In the genomic region with DNA sequence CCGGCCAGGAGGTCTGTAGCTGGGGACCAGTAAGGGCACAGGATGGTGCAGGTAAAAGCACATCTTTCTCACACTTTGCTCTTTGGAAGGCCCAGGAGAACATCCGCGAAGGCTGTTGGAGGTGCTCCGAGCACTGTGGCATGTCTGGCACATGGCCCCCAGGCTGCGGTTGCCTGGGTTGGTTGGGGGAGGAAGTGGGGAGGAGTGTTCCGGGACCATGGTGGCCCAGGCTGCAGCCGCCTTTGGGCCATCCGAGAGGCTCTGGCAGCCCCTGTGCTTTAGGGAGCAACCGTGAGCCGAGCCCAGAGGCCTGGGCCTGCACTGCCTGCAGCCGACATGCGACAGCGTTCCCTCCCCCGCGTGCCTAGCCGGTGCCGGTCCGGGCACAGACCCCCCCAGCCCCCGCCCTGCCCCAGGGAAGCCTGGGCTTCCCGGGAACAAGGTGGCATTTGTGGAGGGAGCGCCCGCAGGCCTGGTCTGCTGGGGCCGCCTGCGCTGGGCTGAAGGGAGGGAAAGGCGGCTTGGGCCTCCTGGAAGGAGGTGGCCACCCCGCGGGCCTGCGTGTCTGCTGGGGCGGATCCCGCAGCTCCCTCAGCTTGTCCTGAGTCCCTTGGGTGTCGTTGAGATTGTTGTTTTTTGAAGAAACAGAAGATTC, we compare ENCODE assay signal across 30 cellular contexts. TPM values are rescaled to one million over a fixed set of nuclear protein-coding genes. Genes with fewer than 3 reads are reported as not detected.
A peak's percentile ranks its signal among the peaks of the same experiment; 100 is the strongest.
DNase-seq lines count a peak whose midpoint lies in the region; ATAC-seq and TF ChIP-seq lines count a peak whose summit lies in the region.
"Had no signal": no experiment of that assay in that cellular context is flagged by ENCODE, and none has a peak within 500 bp of the region (broad histone marks: within the 10 kb centered on the region; RNA-seq: fewer than 3 reads in every experiment).

No MANE protein-coding gene starts in this region.

- H3K4me3 Mint-ChIP-seq in activated naive CD8-positive, alpha-beta T cell treated with anti-CD3 and anti-CD28 coated beads for 36 hours: peak overlapping the region; percentile 1
- H3K4me3 Mint-ChIP-seq in stimulated activated effector memory CD8-positive, alpha-beta T cell treated with anti-CD3 and anti-CD28 coated beads, Interleukin-12 subunit alpha, Interleukin-12 subunit beta, amount 100 ng/mL, for 72 hours: no peak overlapping the region
- H3K4me3 Mint-ChIP-seq: CD14-positive monocyte, endodermal cell, mesothelial cell of epicardium, natural killer cell had no signal

- H3K36me3 Mint-ChIP-seq in activated naive CD8-positive, alpha-beta T cell treated with anti-CD3 and anti-CD28 coated beads for 36 hours: peaks cover 2% of the 10 kb centered on the region
- peaks cover 49% of the 10 kb centered on the region for H3K36me3 Mint-ChIP-seq in stimulated activated effector memory CD8-positive, alpha-beta T cell treated with anti-CD3 and anti-CD28 coated beads, Interleukin-12 subunit alpha, Interleukin-12 subunit beta, amount 100 ng/mL, for 72 hours
- H3K36me3 Mint-ChIP-seq: mesothelial cell of epicardium, natural killer cell had no signal

- peak overlapping the region; percentile 39 for H3K27ac Mint-ChIP-seq in activated naive CD8-positive, alpha-beta T cell treated with anti-CD3 and anti-CD28 coated beads for 36 hours
- peak overlapping the region; percentile 79 for H3K27ac Mint-ChIP-seq in stimulated activated effector memory CD8-positive, alpha-beta T cell treated with anti-CD3 and anti-CD28 coated beads, Interleukin-12 subunit alpha, Interleukin-12 subunit beta, amount 100 ng/mL, for 72 hours
- H3K27ac Mint-ChIP-seq: mesothelial cell of epicardium, natural killer cell had no signal

- 85 to 86% methylated on average over 31 of the region's 31 CpGs for WGBS in heart right ventricle, 2 donors

- H3K27me3 Mint-ChIP-seq in activated naive CD8-positive, alpha-beta T cell treated with anti-CD3 and anti-CD28 coated beads for 36 hours: no peaks in the 10 kb centered on the region
- H3K27me3 Mint-ChIP-seq: stimulated activated naive CD8-positive, alpha-beta T cell treated with anti-CD3 and anti-CD28 coated beads, Interleukin-15, amount 100 ng/mL, for 72 hours had no signal

- no peaks in the 10 kb centered on the region for H3K27me3 ChIP-seq in heart right ventricle
- H3K27me3 ChIP-seq in HL-60 (ENCODE audit: insufficient read depth, poor library complexity, severe bottlenecking): no peaks in the 10 kb centered on the region
- H3K27me3 ChIP-seq: breast epithelium, colonic mucosa, esophagus muscularis mucosa, left lung, pancreas, right atrium auricular region, tibial artery had no signal

- H3K36me3 ChIP-seq in heart right ventricle: peaks cover 0 to 67% (median 10%) of the 10 kb centered on the region in 9 donors
- H3K36me3 ChIP-seq: breast epithelium, colonic mucosa had no signal

- H3K4me1 Mint-ChIP-seq in activated naive CD8-positive, alpha-beta T cell treated with anti-CD3 and anti-CD28 coated beads for 36 hours: peaks cover 29% of the 10 kb centered on the region
- peaks cover 31% of the 10 kb centered on the region for H3K4me1 Mint-ChIP-seq in stimulated activated effector memory CD8-positive, alpha-beta T cell treated with anti-CD3 and anti-CD28 coated beads, Interleukin-12 subunit alpha, Interleukin-12 subunit beta, amount 100 ng/mL, for 72 hours
- H3K4me1 Mint-ChIP-seq: endodermal cell, mesothelial cell of epicardium had no signal

- H3K9me3 ChIP-seq in heart right ventricle: no peaks in the 10 kb centered on the region
- H3K9me3 ChIP-seq: breast epithelium, colonic mucosa, esophagus muscularis mucosa, left lung, pancreas, right atrium auricular region, tibial artery had no signal

- intact Hi-C loops in heart right ventricle (cut with DNase I): loop anchor here in 1 of 10 donors (5.0 kb wide), 2 partner anchors 101 to 116 kb away; no protein-coding TSS in a partner anchor
- intact Hi-C loops in left ventricle myocardium superior (cut with micrococcal nuclease): no loop called here

- H3K4me1 ChIP-seq in heart right ventricle: peaks cover 3 to 67% (median 29%) of the 10 kb centered on the region in 9 donors
- H3K4me1 ChIP-seq: breast epithelium, colonic mucosa, pancreas had no signal

- H3K27ac ChIP-seq in heart right ventricle (peak overlapping the region in 9 of 10 donors; percentile 22 to 77 (median 56)), HL-60 (replicated peaks) (peak overlapping the region; percentile 60)
- H3K27ac ChIP-seq: colonic mucosa, left lung, pancreas had no signal

- H3K4me3 ChIP-seq in heart right ventricle (no peak overlapping the region), HL-60 (replicated peaks; ENCODE audit: insufficient read depth, low read length) (no peak overlapping the region)
- H3K4me3 ChIP-seq: breast epithelium, colonic mucosa, esophagus muscularis mucosa, left lung, pancreas, right atrium auricular region, tibial artery had no signal

- no peaks in the 10 kb centered on the region for H3K9me3 Mint-ChIP-seq in activated naive CD8-positive, alpha-beta T cell treated with anti-CD3 and anti-CD28 coated beads for 36 hours
- no peaks in the 10 kb centered on the region for H3K9me3 Mint-ChIP-seq in stimulated activated effector memory CD8-positive, alpha-beta T cell treated with anti-CD3 and anti-CD28 coated beads, Interleukin-12 subunit alpha, Interleukin-12 subunit beta, amount 100 ng/mL, for 72 hours
- H3K9me3 Mint-ChIP-seq: endodermal cell; mesothelial cell of epicardium; natural killer cell; stimulated activated naive CD8-positive, alpha-beta T cell treated with anti-CD3 and anti-CD28 coated beads, Interleukin-15, amount 100 ng/mL, for 72 hours had no signal

- ATAC-seq in heart right ventricle (peak in 1 of 8 donors; percentile 25), left ventricle myocardium superior (no peak)
- no peak for ATAC-seq in stimulated activated effector memory CD8-positive, alpha-beta T cell treated with anti-CD3 and anti-CD28 coated beads, Interleukin-12 subunit alpha, Interleukin-12 subunit beta, amount 100 ng/mL, for 72 hours
- ATAC-seq: left lung; natural killer cell; pancreas; stimulated activated naive CD8-positive, alpha-beta T cell treated with anti-CD3 and anti-CD28 coated beads, Interleukin-15, amount 100 ng/mL, for 72 hours had no signal

- TF ChIP-seq CTCF in heart right ventricle (IDR thresholded peaks at IDR 0.05) (no peak), HL-60 (IDR thresholded peaks at IDR 0.05; ENCODE audit: insufficient read depth, low read length) (no peak)

- no peak for DNase-seq in heart right ventricle
- DNase-seq in left ventricle myocardium superior: no peak
- peak in 1 of 2 experiments; percentile 72 for DNase-seq in HL-60 (ENCODE audit: low read depth in 1 of 2, low spot score in 1 of 2)
- DNase-seq in activated naive CD8-positive, alpha-beta T cell treated with anti-CD3 and anti-CD28 coated beads for 36 hours: no peak
- DNase-seq in stimulated activated effector memory CD8-positive, alpha-beta T cell treated with anti-CD3 and anti-CD28 coated beads, Interleukin-12 subunit alpha, Interleukin-12 subunit beta, amount 100 ng/mL, for 72 hours (ENCODE audit: low spot score in 2 of 2): no peak
- DNase-seq in nucleus accumbens (lab: John Stamatoyannopoulos, UW): no peak
- DNase-seq in GM19240 (ENCODE audit: insufficient read length, low spot score): no peak
- DNase-seq in NCI-H1930 (lab: John Stamatoyannopoulos, UW): no peak
- DNase-seq: activated CD4-positive, CD25-positive, alpha-beta regulatory T cell; colonic mucosa; EL; endodermal cell; foreskin melanocyte; hippocampal formation; left lung; natural killer cell; NCI-H146; NCI-H2171; NCI-H524; NK-92 treated with Interleukin-12 subunit alpha and Interleukin-12 subunit beta, amount 100 ng/mL, for 24 hours; SHP77; stimulated activated CD4-positive, alpha-beta T cell treated with anti-CD3 and anti-CD28 coated beads, Interleukin-4, amount 100 ng/mL, for 4 hours; stimulated activated naive CD8-positive, alpha-beta T cell treated with anti-CD3 and anti-CD28 coated beads, Interleukin-15, amount 100 ng/mL, for 72 hours; tibial artery had no signal

RNA-seq across cellular contexts. Expression of a gene that starts 57.9 kb away (rescaled TPM):
- 100 to 1,000 TPM in 3 of 10 donors, 10 to 100 TPM in 7; 53.9 to 143 (median 71.0) TPM for total RNA-seq in heart right ventricle
- 10 to 100 TPM; 29.3 to 33.3 TPM for polyA plus RNA-seq in heart right ventricle
- 94.0 TPM for total RNA-seq in left ventricle myocardium superior
- total RNA-seq in activated naive CD8-positive, alpha-beta T cell treated with anti-CD3 and anti-CD28 coated beads for 36 hours: 10 to 100 TPM; 20.7 to 20.9 TPM

RNA-seq across cellular contexts. Expression of a gene that starts 59.9 kb away (rescaled TPM):
- total RNA-seq in heart right ventricle (10 to 100 TPM; 50.9 to 97.0 (median 74.2) TPM), left ventricle myocardium superior (87.5 TPM)
- 10 to 100 TPM; 21.5 to 55.3 TPM for polyA plus RNA-seq in heart right ventricle
- total RNA-seq in activated naive CD8-positive, alpha-beta T cell treated with anti-CD3 and anti-CD28 coated beads for 36 hours: 10 to 100 TPM; 38.1 to 41.3 TPM
